In the genomic region with DNA sequence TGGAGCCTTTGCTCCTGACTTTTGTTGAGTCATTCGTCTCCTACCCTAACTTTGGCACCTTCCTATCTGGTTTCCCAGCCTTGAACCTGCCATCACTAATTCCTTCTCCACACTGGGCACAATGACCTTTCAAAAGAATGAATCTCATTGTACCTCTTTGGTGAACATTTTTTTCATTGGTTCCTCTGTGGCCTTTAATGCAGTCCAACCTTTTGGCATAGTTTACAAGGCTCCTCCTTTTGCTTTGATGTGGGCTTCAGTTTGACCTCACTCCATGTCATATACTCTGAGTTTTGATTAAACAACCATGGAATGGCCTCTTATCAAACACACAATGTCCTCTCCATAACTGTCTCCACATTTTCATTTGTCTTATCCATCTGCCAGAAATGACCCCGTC, we compare ENCODE assay signal across 14 cellular contexts. TPM values are rescaled to one million over a fixed set of nuclear protein-coding genes. Genes with fewer than 3 reads are reported as not detected.
"Had no signal": no experiment of that assay in that cellular context is flagged by ENCODE, and none has a peak within 500 bp of the region (broad histone marks: within the 10 kb centered on the region; RNA-seq: fewer than 3 reads in every experiment).

No MANE protein-coding gene starts in this region.

- FAIRE-seq: endothelial cell of umbilical vein, kidney had no signal

- H3K9me3 ChIP-seq: ascending aorta, gastroesophageal sphincter, left ventricle myocardium inferior, stomach, uterus had no signal

- H3K4me3 ChIP-seq: ascending aorta, gastroesophageal sphincter, left ventricle myocardium inferior, stomach, uterus had no signal

- H3K36me3 ChIP-seq: uterus had no signal

- H3K27me3 Mint-ChIP-seq: activated naive CD8-positive, alpha-beta T cell treated with anti-CD3 and anti-CD28 coated beads, Interleukin-2, amount 10 ng/mL, durations not matched to agents 7 days and 5 days; activated T-helper 17 cell treated with anti-CD3 and anti-CD28 coated beads, Interleukin-2, amount 50 U/mL, for 72 hours had no signal

- H3K27ac Mint-ChIP-seq: activated T-helper 17 cell treated with anti-CD3 and anti-CD28 coated beads, Interleukin-2, amount 50 U/mL, for 72 hours had no signal

- H3K4me1 ChIP-seq: ascending aorta, gastroesophageal sphincter, left ventricle myocardium inferior, stomach, uterus had no signal

- ATAC-seq: activated T-helper 17 cell treated with anti-CD3 and anti-CD28 coated beads, Interleukin-2, amount 50 U/mL, for 72 hours; gastroesophageal sphincter had no signal

- H3K27ac ChIP-seq: ascending aorta, gastroesophageal sphincter, left ventricle myocardium inferior, stomach, uterus had no signal

- DNase-seq: activated CD4-positive, alpha-beta T cell treated with anti-CD3 and anti-CD28 coated beads, Interleukin-2, amount 50 U/mL, for 48 hours; activated CD4-positive, CD25-positive, alpha-beta regulatory T cell treated with anti-CD3 and anti-CD28 coated beads, Interleukin-2, amount 50 U/mL, for 72 hours; activated naive CD8-positive, alpha-beta T cell treated with anti-CD3 and anti-CD28 coated beads, Interleukin-2, amount 10 ng/mL, durations not matched to agents 7 days and 5 days; kidney; left ventricle myocardium inferior; mesenchymal stem cell; stimulated activated CD4-positive, alpha-beta T cell treated with anti-CD3 and anti-CD28 coated beads, Interleukin-2, amount 100 ng/mL, for 48 hours; stomach; uterus had no signal

- H3K27me3 ChIP-seq: ascending aorta, gastroesophageal sphincter, stomach, uterus had no signal

- H3K9me3 Mint-ChIP-seq: activated naive CD8-positive, alpha-beta T cell treated with anti-CD3 and anti-CD28 coated beads, Interleukin-2, amount 10 ng/mL, durations not matched to agents 7 days and 5 days; activated T-helper 17 cell treated with anti-CD3 and anti-CD28 coated beads, Interleukin-2, amount 50 U/mL, for 72 hours had no signal

- H3K4me3 Mint-ChIP-seq: activated naive CD8-positive, alpha-beta T cell treated with anti-CD3 and anti-CD28 coated beads, Interleukin-2, amount 10 ng/mL, durations not matched to agents 7 days and 5 days; activated T-helper 17 cell treated with anti-CD3 and anti-CD28 coated beads, Interleukin-2, amount 50 U/mL, for 72 hours had no signal

RNA-seq across cellular contexts. Expression of a gene that starts 14.5 kb away (rescaled TPM):
- total RNA-seq: ascending aorta, osteocyte had no signal
